ENCODE assay signal across 9 cellular contexts in the genomic region with DNA sequence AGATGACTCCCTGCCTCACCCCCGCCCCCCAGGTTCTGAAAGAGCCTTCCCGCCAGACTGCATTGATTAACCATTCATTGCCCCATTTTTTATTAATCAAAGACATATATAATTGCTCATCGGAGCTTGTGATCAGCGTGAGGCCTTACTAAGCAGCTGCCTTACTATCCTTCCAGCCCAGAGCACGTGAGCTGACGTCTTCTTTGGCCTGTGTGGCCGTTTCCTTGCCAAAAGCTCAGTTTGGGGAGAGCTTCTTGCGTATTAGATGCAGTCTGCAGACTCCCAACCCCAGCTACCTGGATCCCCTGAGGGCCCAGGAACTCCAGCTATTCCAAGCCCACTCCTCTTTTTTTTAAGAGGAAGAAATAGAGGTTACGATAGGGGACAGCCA. TPM values are rescaled to one million over a fixed set of nuclear protein-coding genes. Genes with fewer than 3 reads are reported as not detected.
DNase-seq lines count a peak whose midpoint lies in the region; ATAC-seq and TF ChIP-seq lines count a peak whose summit lies in the region.
"Had no signal": no experiment of that assay in that cellular context is flagged by ENCODE, and none has a peak within 500 bp of the region (broad histone marks: within the 10 kb centered on the region; RNA-seq: fewer than 3 reads in every experiment).

No MANE protein-coding gene starts in this region.

- H3K4me1 Mint-ChIP-seq in HFFc6 (ENCODE audit: low read depth) = peaks cover 48% of the 10 kb centered on the region
- H3K4me1 Mint-ChIP-seq in stimulated activated memory B cell treated with anti-CD40 and anti-IgM and Interleukin-4, amounts not matched to agents 10 μg/mL and 1 μg/mL and 100 μg/mL, for 72 hours = peaks cover 60% of the 10 kb centered on the region

- no peaks in the 10 kb centered on the region for H3K27me3 ChIP-seq in ascending aorta

- ATAC-seq in left colon = no peak
- ATAC-seq in stimulated activated memory B cell treated with anti-CD40 and anti-IgM and Interleukin-4, amounts not matched to agents 10 μg/mL and 1 μg/mL and 100 μg/mL, for 72 hours = no peak
- no peak for ATAC-seq in GM21381 (IDR thresholded peaks at IDR 0.05; ENCODE audit: unreplicated experiment)
- ATAC-seq in HG03175 (IDR thresholded peaks at IDR 0.05; ENCODE audit: unreplicated experiment) = no peak
- ATAC-seq in GM21717 (IDR thresholded peaks at IDR 0.05; ENCODE audit: unreplicated experiment) = no peak

- peaks cover 23 to 43% of the 10 kb centered on the region in 2 donors for H3K4me1 ChIP-seq in ascending aorta

- peak overlapping the region; percentile 97 to 98 for H3K27ac ChIP-seq in ascending aorta

- H3K4me3 Mint-ChIP-seq in HFFc6 = peak overlapping the region; percentile 85
- H3K4me3 Mint-ChIP-seq in stimulated activated memory B cell treated with anti-CD40 and anti-IgM and Interleukin-4, amounts not matched to agents 10 μg/mL and 1 μg/mL and 100 μg/mL, for 72 hours = peak overlapping the region; percentile 93

- H3K36me3 Mint-ChIP-seq in HFFc6 (ENCODE audit: low read depth) = no peaks in the 10 kb centered on the region
- peaks cover 23% of the 10 kb centered on the region for H3K36me3 Mint-ChIP-seq in stimulated activated memory B cell treated with anti-CD40 and anti-IgM and Interleukin-4, amounts not matched to agents 10 μg/mL and 1 μg/mL and 100 μg/mL, for 72 hours

- peaks cover 0 to 8% of the 10 kb centered on the region in 2 donors for H3K36me3 ChIP-seq in ascending aorta

- no peaks in the 10 kb centered on the region for H3K9me3 ChIP-seq in ascending aorta

- H3K9me3 Mint-ChIP-seq in HFFc6 = no peaks in the 10 kb centered on the region
- H3K9me3 Mint-ChIP-seq in stimulated activated memory B cell treated with anti-CD40 and anti-IgM and Interleukin-4, amounts not matched to agents 10 μg/mL and 1 μg/mL and 100 μg/mL, for 72 hours = no peaks in the 10 kb centered on the region

- DNase-seq in HFFc6 (no peak), ascending aorta (ENCODE audit: low spot score in 2 of 2) (peak; percentile 27 to 84), left colon (peak; percentile 35 to 55), T-helper 9 cell (no peak)

- intact Hi-C loops in ascending aorta (cut with DNase I) = loop anchor here (2.0 to 5.0 kb wide), 6 partner anchors 29 to 1715 kb away; a partner anchor contains a TSS
- intact Hi-C loops in left colon (cut with DNase I, micrococcal nuclease) = no loop called here

- peaks cover 6% of the 10 kb centered on the region for H3K27me3 Mint-ChIP-seq in HFFc6 (ENCODE audit: insufficient read depth)
- no peaks in the 10 kb centered on the region for H3K27me3 Mint-ChIP-seq in stimulated activated memory B cell treated with anti-CD40 and anti-IgM and Interleukin-4, amounts not matched to agents 10 μg/mL and 1 μg/mL and 100 μg/mL, for 72 hours

- TF ChIP-seq CTCF in HFFc6 (IDR thresholded peaks at IDR 0.05) (no peak), ascending aorta (IDR thresholded peaks at IDR 0.05) (no peak)

- H3K4me3 ChIP-seq in ascending aorta = peak overlapping the region; percentile 49 to 80

- H3K27ac Mint-ChIP-seq in HFFc6 = peak overlapping the region; percentile 95
- peak overlapping the region; percentile 91 for H3K27ac Mint-ChIP-seq in stimulated activated memory B cell treated with anti-CD40 and anti-IgM and Interleukin-4, amounts not matched to agents 10 μg/mL and 1 μg/mL and 100 μg/mL, for 72 hours

RNA-seq across cellular contexts. Expression of a gene that starts 0.8 kb away (rescaled TPM):
- 10 to 100 TPM in 4 of 6 experiments, 1 to 10 TPM in 2; 2.1 to 18.7 (median 15.8) TPM for total RNA-seq in HFFc6 (2021; fragmentation: NEBNext Ultra II Directional; extraction: Animal tissue kit (Norgen Biotek cat#: 25700))
- total RNA-seq in ascending aorta = 211 TPM
- total RNA-seq in left colon = 1 to 10 TPM; 6.9 to 9.6 TPM

RNA-seq across cellular contexts. Expression of a gene that starts 32.6 kb away (rescaled TPM):
- under 1 TPM; 0.09 to 0.66 (median 0.35) TPM for total RNA-seq in HFFc6 (2021; fragmentation: NEBNext Ultra II Directional; extraction: Animal tissue kit (Norgen Biotek cat#: 25700))
- total RNA-seq in ascending aorta (0.64 TPM), left colon (under 1 TPM; 0.67 to 0.98 TPM)

RNA-seq across cellular contexts. Expression of a gene that starts 37.2 kb away (rescaled TPM):
- not detected for total RNA-seq in HFFc6 (2021; fragmentation: NEBNext Ultra II Directional; extraction: Animal tissue kit (Norgen Biotek cat#: 25700))
- total RNA-seq in ascending aorta (not detected), left colon (under 1 TPM in 1 of 2 donors, not detected in 1; 0.22 TPM)

RNA-seq across cellular contexts. Expression of a gene that starts 46.7 kb away (rescaled TPM):
- total RNA-seq in HFFc6 (2021; fragmentation: NEBNext Ultra II Directional; extraction: Animal tissue kit (Norgen Biotek cat#: 25700)) = not detected
- total RNA-seq in ascending aorta (not detected), left colon (not detected)
- total RNA-seq: T-helper 2 cell treated with Interferon-gamma antibody and Interleukin-4, amounts not matched to agents 100 ng/mL and 5 ng/mL, for 36 hours had no signal

Comparison
In these comparisons a context has a peak if more than half of its experiments do, and no peak if none do; other contexts are left out.
1. DNase-seq: peak in ascending aorta (2 of 2) and left colon (2 of 2); none in HFFc6 (single experiment) and T-helper 9 cell (single experiment).
2. RNA of a gene that starts 0.8 kb away (total RNA-seq): 211 TPM in ascending aorta (single experiment); 2.1 to 18.7 TPM in HFFc6 and 6.9 to 9.6 TPM in left colon; every median in the first group is over 10 times any median in the second.